ENCODE assay signal across 14 cellular contexts in the genomic region with DNA sequence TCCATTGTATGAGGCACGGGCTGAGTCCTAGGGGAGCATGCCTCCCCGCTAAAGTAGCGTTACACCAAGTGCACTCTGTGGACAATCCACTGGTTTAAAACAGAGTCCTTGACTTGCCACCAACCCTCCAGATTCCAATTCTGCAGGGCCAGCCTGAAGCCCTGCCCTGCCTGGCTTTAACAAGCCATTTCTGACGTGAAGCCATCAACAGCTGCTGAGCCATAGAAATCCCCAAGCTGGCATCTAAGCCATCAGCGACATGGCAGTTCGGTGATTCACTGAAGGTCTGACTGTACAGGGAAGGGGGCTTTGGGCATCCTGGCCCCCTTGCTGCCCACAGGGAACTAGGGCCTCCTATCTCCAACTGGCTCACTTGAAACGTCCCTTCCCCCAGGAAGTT.
DNase-seq lines count a peak whose midpoint lies in the region; ATAC-seq and TF ChIP-seq lines count a peak whose summit lies in the region.
"Had no signal": no experiment of that assay in that cellular context is flagged by ENCODE, and none has a peak within 500 bp of the region (broad histone marks: within the 10 kb centered on the region; RNA-seq: fewer than 3 reads in every experiment).

No MANE protein-coding gene starts in this region.

- no peak overlapping the region for H2BK5ac ChIP-seq in mesenchymal stem cell (ENCODE audit: low read depth, low read length, poor library complexity, severe bottlenecking)

- H4K8ac ChIP-seq in mesenchymal stem cell (ENCODE audit: low read length): no peak overlapping the region

- H3K27me3 Mint-ChIP-seq in activated T-cell treated with anti-CD3 and anti-CD28 coated beads, Interleukin-2, amount 50 U/mL, for 24 hours: peaks cover 31% of the 10 kb centered on the region
- no peaks in the 10 kb centered on the region for H3K27me3 Mint-ChIP-seq in activated T-cell treated with anti-CD3 and anti-CD28 coated beads, Interleukin-2, amount 50 U/mL, for 4 hours (ENCODE audit: low read depth)
- H3K27me3 Mint-ChIP-seq: IgD-negative memory B cell had no signal

- H3K4me2 ChIP-seq in mesenchymal stem cell (ENCODE audit: low read length, poor library complexity, severe bottlenecking): no peak overlapping the region
- H3K4me2 ChIP-seq: BLaER1 had no signal

- no peaks in the 10 kb centered on the region for H3K9me3 Mint-ChIP-seq in activated T-cell treated with anti-CD3 and anti-CD28 coated beads, Interleukin-2, amount 50 U/mL, for 24 hours
- H3K9me3 Mint-ChIP-seq in activated T-cell treated with anti-CD3 and anti-CD28 coated beads, Interleukin-2, amount 50 U/mL, for 4 hours: no peaks in the 10 kb centered on the region
- H3K9me3 Mint-ChIP-seq: CD8-positive, alpha-beta memory T cell; IgD-negative memory B cell had no signal

- no peaks in the 10 kb centered on the region for H3K36me3 ChIP-seq in mesenchymal stem cell (ENCODE audit: control insufficient read depth in 1 of 2, insufficient read depth in 2 of 2, low read depth in 1 of 2, low read length in 2 of 2)
- H3K36me3 ChIP-seq: BLaER1 had no signal

- H3K4me3 ChIP-seq in mesenchymal stem cell (ENCODE audit: insufficient read depth in 1 of 2, low read depth in 1 of 2, low read length in 2 of 2) (no peak overlapping the region), foreskin fibroblast (ENCODE audit: low read depth in 1 of 2, low read length in 2 of 2) (no peak overlapping the region)
- H3K4me3 ChIP-seq: BLaER1, GM23248 had no signal

- no peak for TF ChIP-seq CTCF in foreskin fibroblast (IDR thresholded peaks at IDR 0.05; ENCODE audit: low read depth, low read length)

- H3K27me3 ChIP-seq in mesenchymal stem cell (ENCODE audit: control insufficient read depth in 1 of 2, insufficient read depth in 1 of 2, low read length in 2 of 2): peaks cover 0 to 65% of the 10 kb centered on the region in 2 experiments

- no peak for TF ChIP-seq POLR2A in erythroblast (IDR thresholded peaks at IDR 0.05; ENCODE audit: low read length)

- DNase-seq in activated T-cell treated with anti-CD3 and anti-CD28 coated beads, Interleukin-2, amount 50 U/mL, for 24 hours: peak; percentile 30
- DNase-seq in activated T-cell treated with anti-CD3 and anti-CD28 coated beads, Interleukin-2, amount 50 U/mL, for 4 hours: no peak
- no peak for DNase-seq in mesenchymal stem cell
- DNase-seq in posterior vena cava (ENCODE audit: low spot score): peak; percentile 28
- no peak for DNase-seq in foreskin fibroblast
- no peak for DNase-seq in erythroblast (lab: John Stamatoyannopoulos, UW)
- DNase-seq: 8988T; AML-193; CD8-positive, alpha-beta memory T cell; GM23248 had no signal

- no peak overlapping the region for H3K4ac ChIP-seq in mesenchymal stem cell (ENCODE audit: low read depth in 1 of 2, low read length in 2 of 2)

- no peaks in the 10 kb centered on the region for H3K36me3 Mint-ChIP-seq in activated T-cell treated with anti-CD3 and anti-CD28 coated beads, Interleukin-2, amount 50 U/mL, for 24 hours (ENCODE audit: low read depth)
- H3K36me3 Mint-ChIP-seq in activated T-cell treated with anti-CD3 and anti-CD28 coated beads, Interleukin-2, amount 50 U/mL, for 4 hours (ENCODE audit: insufficient read depth): no peaks in the 10 kb centered on the region
- H3K36me3 Mint-ChIP-seq: CD8-positive, alpha-beta memory T cell; IgD-negative memory B cell had no signal

- no peak overlapping the region for H3K18ac ChIP-seq in mesenchymal stem cell (ENCODE audit: low read depth in 1 of 2, low read length in 2 of 2)

- H2AK5ac ChIP-seq in mesenchymal stem cell (ENCODE audit: low read length, severe bottlenecking): no peak overlapping the region

- H3K9ac ChIP-seq in mesenchymal stem cell (ENCODE audit: low read length): no peak overlapping the region
- H3K9ac ChIP-seq: BLaER1, GM23248 had no signal

- H4K91ac ChIP-seq in mesenchymal stem cell (ENCODE audit: low read length): peak overlapping the region; percentile 78

- H3K4me1 ChIP-seq in mesenchymal stem cell (ENCODE audit: control insufficient read depth, insufficient read depth, low read depth, low read length): peaks cover 30% of the 10 kb centered on the region

- H2AFZ ChIP-seq in mesenchymal stem cell (ENCODE audit: low read depth, low read length): no peak overlapping the region
- H2AFZ ChIP-seq: GM23248 had no signal

- H3K4me1 Mint-ChIP-seq in activated T-cell treated with anti-CD3 and anti-CD28 coated beads, Interleukin-2, amount 50 U/mL, for 24 hours (ENCODE audit: low read depth): peaks cover 58% of the 10 kb centered on the region
- peaks cover 58% of the 10 kb centered on the region for H3K4me1 Mint-ChIP-seq in activated T-cell treated with anti-CD3 and anti-CD28 coated beads, Interleukin-2, amount 50 U/mL, for 4 hours (ENCODE audit: low read depth)

- peak overlapping the region; percentile 77 for H2BK15ac ChIP-seq in mesenchymal stem cell (ENCODE audit: low read depth, poor library complexity, severe bottlenecking)

- no peaks in the 10 kb centered on the region for H3K79me1 ChIP-seq in mesenchymal stem cell (replicated peaks; ENCODE audit: low read length, poor library complexity, severe bottlenecking)

- no peak overlapping the region for H2BK120ac ChIP-seq in mesenchymal stem cell (ENCODE audit: low read depth, low read length)

- H3K14ac ChIP-seq in mesenchymal stem cell (ENCODE audit: low read length in 2 of 2): peak overlapping the region in 1 of 2 experiments; percentile 72

- H2BK12ac ChIP-seq in mesenchymal stem cell (ENCODE audit: low read length in 2 of 2): no peak overlapping the region

- no peak overlapping the region for H3K23ac ChIP-seq in mesenchymal stem cell (ENCODE audit: low read length in 2 of 2)

- no peak overlapping the region for H3K4me3 Mint-ChIP-seq in activated T-cell treated with anti-CD3 and anti-CD28 coated beads, Interleukin-2, amount 50 U/mL, for 24 hours
- no peak overlapping the region for H3K4me3 Mint-ChIP-seq in activated T-cell treated with anti-CD3 and anti-CD28 coated beads, Interleukin-2, amount 50 U/mL, for 4 hours
- H3K4me3 Mint-ChIP-seq: CD8-positive, alpha-beta memory T cell; IgD-negative memory B cell had no signal

- no peak for ATAC-seq in activated T-cell treated with anti-CD3 and anti-CD28 coated beads, Interleukin-2, amount 50 U/mL, for 4 hours
- no peak for ATAC-seq in GM21526 (IDR thresholded peaks at IDR 0.05; ENCODE audit: low FRiP score, unreplicated experiment)
- ATAC-seq: HCT116 had no signal

- 81% methylated on average over 7 of the region's 7 CpGs for whole genome bisulfite sequencing in mesenchymal stem cell

- no peak overlapping the region for H3K27ac ChIP-seq in mesenchymal stem cell (ENCODE audit: low read length, poor library complexity, severe bottlenecking)
- H3K27ac ChIP-seq: BLaER1, GM23248 had no signal

- no peaks in the 10 kb centered on the region for H3K9me3 ChIP-seq in mesenchymal stem cell (ENCODE audit: control insufficient read depth, low read length)
- H3K9me3 ChIP-seq: BLaER1 had no signal

- no peak overlapping the region for H3K27ac Mint-ChIP-seq in activated T-cell treated with anti-CD3 and anti-CD28 coated beads, Interleukin-2, amount 50 U/mL, for 24 hours
- H3K27ac Mint-ChIP-seq: IgD-negative memory B cell had no signal

- intact Hi-C loops in posterior vena cava (cut with DNase I): no loop called here

Comparison
In these comparisons a context has a peak if more than half of its experiments do, and no peak if none do; other contexts are left out.
1. DNase-seq: peak in activated T-cell treated with anti-CD3 and anti-CD28 coated beads, Interleukin-2, amount 50 U/mL, for 24 hours (single experiment) and posterior vena cava (single experiment); none in activated T-cell treated with anti-CD3 and anti-CD28 coated beads, Interleukin-2, amount 50 U/mL, for 4 hours (single experiment), mesenchymal stem cell (single experiment), foreskin fibroblast (0 of 2) and erythroblast (0 of 2).